ENCODE assay signal across 8 cellular contexts in genomic region chr10:50561816-50562215, GRCh38.
DNase-seq lines count a peak whose midpoint lies in the region; ATAC-seq, FAIRE-seq and TF ChIP-seq lines count a peak whose summit lies in the region.

No MANE protein-coding gene starts in this region.

- no peak overlapping the region for H3K9ac ChIP-seq in HepG2 (ENCODE audit: insufficient read depth, low read depth, low read length)

- peak; percentile 63 for TF ChIP-seq RAD21 in HepG2 (CRISPR knock-in tag; IDR thresholded peaks at IDR 0.05)

- TF ChIP-seq EP300 in HepG2 (IDR thresholded peaks at IDR 0.05; ENCODE audit: low read depth in 2 of 2, low read length in 2 of 2) (no peak), HepG2 (CRISPR knock-in tag; IDR thresholded peaks at IDR 0.05; ENCODE audit: borderline replicate concordance) (no peak)

- H3K4me3 Mint-ChIP-seq in GM23338 = no peak overlapping the region

- POLR2A ChIA-PET in HepG2 (lab: Yijun Ruan, JAX) = interaction anchor here (0.7 kb wide), 1 partner anchor 63 kb away, joined by 4 read pairs; no protein-coding TSS in a partner anchor

- no peak for TF ChIP-seq POLR2A in HepG2 (IDR thresholded peaks at IDR 0.05; ENCODE audit: insufficient read depth in 1 of 2, low read depth in 2 of 2, low read length in 2 of 2)

- TF ChIP-seq CTCF in GM23338 (conservative IDR thresholded peaks at IDR 0.05; ENCODE audit: low read depth in 2 of 2) (peak; percentile 79 to 81), ascending aorta (IDR thresholded peaks at IDR 0.05) (peak in 2 of 3 experiments; percentile 26 to 40), HepG2 (CRISPR knock-in tag; IDR thresholded peaks at IDR 0.05) (peak; percentile 72)

- H3K9me3 Mint-ChIP-seq in GM23338 = no peaks in the 10 kb centered on the region

- DNase-seq in AG08396 (ENCODE audit: low spot score) (peak; percentile 12), GM23338 (ENCODE audit: low spot score) (peak; percentile 65), ascending aorta (ENCODE audit: low spot score in 2 of 2) (no peak), HepG2 (ENCODE audit: low spot score) (no peak), NCI-H2029 treated with DMSO at 0.1 percent for 48 hours (lab: John Stamatoyannopoulos, UW) (no peak), amniotic stem cell (lab: John Stamatoyannopoulos, UW) (no peak)
- no peak for DNase-seq in activated effector memory CD4-positive, alpha-beta T cell treated with anti-CD3 and anti-CD28 coated beads, Interleukin-2, amount 50 U/mL, for 16 hours

- no peaks in the 10 kb centered on the region for H3K36me3 Mint-ChIP-seq in GM23338 (ENCODE audit: low read depth)

- FAIRE-seq in HepG2 (lab: Jason Lieb, UNC) = peak; percentile 78

- no peaks in the 10 kb centered on the region for H3K27me3 ChIP-seq in GM23338 (ENCODE audit: insufficient read depth)
- H3K27me3 ChIP-seq in ascending aorta = no peaks in the 10 kb centered on the region
- H3K27me3 ChIP-seq in HepG2 (ENCODE audit: control insufficient read depth in 1 of 2, insufficient read depth in 2 of 2, low read length in 2 of 2) = no peaks in the 10 kb centered on the region

- H3K36me3 ChIP-seq in GM23338 (ENCODE audit: insufficient read depth) = no peaks in the 10 kb centered on the region
- H3K36me3 ChIP-seq in ascending aorta = no peaks in the 10 kb centered on the region
- H3K36me3 ChIP-seq in HepG2 (replicated peaks in 1 of 2; ENCODE audit: control insufficient read depth in 1 of 2, insufficient read depth in 2 of 2, low read length in 2 of 2) = no peaks in the 10 kb centered on the region; a peak in 1 of 5 replicates

- H3K9me2 ChIP-seq in GM23338 (ENCODE audit: insufficient read depth) = no peaks in the 10 kb centered on the region

- no peak overlapping the region for H3K4me3 ChIP-seq in GM23338
- H3K4me3 ChIP-seq in ascending aorta = peak overlapping the region in 1 of 2 donors; percentile 37
- H3K4me3 ChIP-seq in HepG2 (replicated peaks in 1 of 3; ENCODE audit: insufficient read depth in 1 of 3, low read depth in 2 of 3, low read length in 3 of 3) = no peak overlapping the region

- H3K27me3 Mint-ChIP-seq in GM23338 (ENCODE audit: insufficient read depth, low read depth, poor library complexity) = peaks cover 11% of the 10 kb centered on the region

- peak overlapping the region; percentile 66; the same call in 1 of the 2 replicates for H3K27ac Mint-ChIP-seq in GM23338

- no peak overlapping the region for H2AFZ ChIP-seq in GM23338
- no peak overlapping the region for H2AFZ ChIP-seq in HepG2 (ENCODE audit: low read length)

- intact Hi-C loops in ascending aorta (cut with DNase I) (loop anchor here (1.0 kb wide), 1 partner anchor 60 kb away; no protein-coding TSS in a partner anchor), HepG2 (cut with micrococcal nuclease; ENCODE audit: unreplicated experiment) (loop anchor here (1.0 kb wide), 1 partner anchor 60 kb away; no protein-coding TSS in a partner anchor)

- H3K27ac ChIP-seq in GM23338 (ENCODE audit: low read depth) (no peak overlapping the region), ascending aorta (peak overlapping the region; percentile 26 to 27), HepG2 (ENCODE audit: extremely low read length, insufficient read depth, low read length) (no peak overlapping the region)

- H3K4me2 ChIP-seq in GM23338 (no peak overlapping the region), HepG2 (ENCODE audit: low read depth, low read length) (no peak overlapping the region)

- H3K79me2 ChIP-seq in GM23338 (replicated peaks; ENCODE audit: insufficient read depth) (peaks cover 50% of the 10 kb centered on the region), HepG2 (ENCODE audit: insufficient read depth, low read length) (peaks cover 3% of the 10 kb centered on the region)

- H3K4me1 ChIP-seq in GM23338 (ENCODE audit: insufficient read depth) = peaks cover 55% of the 10 kb centered on the region
- peaks cover 5 to 28% of the 10 kb centered on the region in 2 donors for H3K4me1 ChIP-seq in ascending aorta
- peaks cover 50% of the 10 kb centered on the region for H3K4me1 ChIP-seq in HepG2 (ENCODE audit: insufficient read depth, low read length)

- no TSS peak for BruUV-seq in HepG2 (replicated peaks; lab: Mats Ljungman, UMichigan)

- H3K4me1 Mint-ChIP-seq in GM23338 = peaks cover 59% of the 10 kb centered on the region

- 58% methylated on average over 2 of the region's 2 CpGs for WGBS in HepG2 (ENCODE audit: low lambda C conversion rate)

- H4K20me1 ChIP-seq in GM23338 (replicated peaks; ENCODE audit: insufficient read depth) (peaks cover 4% of the 10 kb centered on the region; the same call in 1 of the 2 replicates), HepG2 (ENCODE audit: insufficient read depth, low read length) (no peaks in the 10 kb centered on the region)

- H3K9me3 ChIP-seq in ascending aorta = no peaks in the 10 kb centered on the region
- no peaks in the 10 kb centered on the region for H3K9me3 ChIP-seq in HepG2 (ENCODE audit: low read length)

- ATAC-seq in GM23338 (peak; percentile 42), HepG2 (peak; percentile 39; the same call in 2 of the 3 replicates), HG03460 (IDR thresholded peaks at IDR 0.05; ENCODE audit: unreplicated experiment) (no peak)

- H3F3A ChIP-seq in GM23338 (replicated peaks; ENCODE audit: low read depth) = peaks cover 5% of the 10 kb centered on the region; the same call in 1 of the 2 replicates

- in situ Hi-C loops in HepG2 (cut with HindIII; ENCODE audit: extremely low pct_ligation_motif_present, low pct_unique_long_range_greater_than_20kb) = loop anchor here (5.0 kb wide), 1 partner anchor 60 kb away; the partner anchor contains the start of gene SGMS1

- CTCF ChIA-PET in HepG2 (lab: Yijun Ruan, JAX; ENCODE audit: low intra/inter-chr PET ratio, low total read pairs) = interaction anchor here (0.6 to 1.3 kb wide), 4 partner anchors 10 to 63 kb away, joined by 3 to 9 read pairs (median 6); no protein-coding TSS in a partner anchor

TF ChIP-seq in GM23338, 12 proteins besides CTCF, POLR2A, EP300 and RAD21 (continues in another document):
- TF ChIP-seq ZNF114 (CRISPR knock-in tag; IDR thresholded peaks at IDR 0.05) = no peak
- TF ChIP-seq, protein P1, sequence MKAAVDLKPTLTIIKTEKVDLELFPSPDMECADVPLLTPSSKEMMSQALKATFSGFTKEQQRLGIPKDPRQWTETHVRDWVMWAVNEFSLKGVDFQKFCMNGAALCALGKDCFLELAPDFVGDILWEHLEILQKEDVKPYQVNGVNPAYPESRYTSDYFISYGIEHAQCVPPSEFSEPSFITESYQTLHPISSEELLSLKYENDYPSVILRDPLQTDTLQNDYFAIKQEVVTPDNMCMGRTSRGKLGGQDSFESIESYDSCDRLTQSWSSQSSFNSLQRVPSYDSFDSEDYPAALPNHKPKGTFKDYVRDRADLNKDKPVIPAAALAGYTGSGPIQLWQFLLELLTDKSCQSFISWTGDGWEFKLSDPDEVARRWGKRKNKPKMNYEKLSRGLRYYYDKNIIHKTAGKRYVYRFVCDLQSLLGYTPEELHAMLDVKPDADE (IDR thresholded peaks at IDR 0.05) = no peak

TF ChIP-seq in HepG2, 621 proteins besides CTCF, POLR2A, EP300 and RAD21 (continues in another document):
- peak; percentile 31; the same call in 1 of the 2 replicates for TF ChIP-seq TFAP4 (IDR thresholded peaks at IDR 0.05; ENCODE audit: borderline replicate concordance, low read depth)
- TF ChIP-seq ZSCAN12 (CRISPR knock-in tag; IDR thresholded peaks at IDR 0.05) = no peak
- TF ChIP-seq ELF3 (CRISPR knock-in tag; IDR thresholded peaks at IDR 0.05) = 0 out of 2 replicates have a peak, but pooled peaks have one; percentile 18
- TF ChIP-seq, protein P2, sequence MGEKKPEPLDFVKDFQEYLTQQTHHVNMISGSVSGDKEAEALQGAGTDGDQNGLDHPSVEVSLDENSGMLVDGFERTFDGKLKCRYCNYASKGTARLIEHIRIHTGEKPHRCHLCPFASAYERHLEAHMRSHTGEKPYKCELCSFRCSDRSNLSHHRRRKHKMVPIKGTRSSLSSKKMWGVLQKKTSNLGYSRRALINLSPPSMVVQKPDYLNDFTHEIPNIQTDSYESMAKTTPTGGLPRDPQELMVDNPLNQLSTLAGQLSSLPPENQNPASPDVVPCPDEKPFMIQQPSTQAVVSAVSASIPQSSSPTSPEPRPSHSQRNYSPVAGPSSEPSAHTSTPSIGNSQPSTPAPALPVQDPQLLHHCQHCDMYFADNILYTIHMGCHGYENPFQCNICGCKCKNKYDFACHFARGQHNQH (CRISPR knock-in tag; IDR thresholded peaks at IDR 0.05) = 0 out of 2 replicates have a peak, but pooled peaks have one; percentile 21
- peak; percentile 68 for TF ChIP-seq STAG1 (CRISPR knock-in tag; IDR thresholded peaks at IDR 0.05)
- TF ChIP-seq ZNF3 (CRISPR knock-in tag; IDR thresholded peaks at IDR 0.05) = no peak
- TF ChIP-seq THAP11 (CRISPR knock-in tag; IDR thresholded peaks at IDR 0.05) = no peak

Comparison
In these comparisons a context has a peak if more than half of its experiments do, and no peak if none do; other contexts are left out.
1. DNase-seq: peak in AG08396 (single experiment) and GM23338 (single experiment); none in ascending aorta (0 of 2), HepG2 (single experiment), NCI-H2029 treated with DMSO at 0.1 percent for 48 hours (single experiment), activated effector memory CD4-positive, alpha-beta T cell treated with anti-CD3 and anti-CD28 coated beads, Interleukin-2, amount 50 U/mL, for 16 hours (single experiment) and amniotic stem cell (single experiment).
2. H3K27ac ChIP-seq: peak in ascending aorta (2 of 2); none in GM23338 (single experiment) and HepG2 (single experiment).
3. Peak in every context shown above with its lines, with median percentiles within 50 percentile points of each other: CTCF ChIP-seq.